8 cellular contexts compared by ENCODE assay signal in the genomic region with DNA sequence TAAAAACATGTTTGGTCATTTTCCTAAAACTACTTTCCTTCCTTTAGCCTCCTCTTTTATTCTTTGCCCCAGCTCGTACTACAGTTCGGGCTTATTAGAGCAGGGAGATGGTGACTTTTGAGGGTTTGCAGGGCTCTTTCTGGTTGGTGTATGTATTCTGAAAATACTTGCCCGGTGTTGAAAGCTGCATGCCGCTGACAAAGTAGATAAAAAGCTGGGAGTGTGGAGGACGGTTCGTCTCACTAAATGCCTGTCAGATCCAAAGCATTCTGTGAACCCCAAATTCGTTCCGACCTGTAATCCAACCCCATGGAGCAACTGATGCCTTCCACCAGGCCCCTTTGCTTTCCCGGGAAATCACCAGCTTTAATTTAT. TPM values are rescaled to one million over a fixed set of nuclear protein-coding genes. Genes with fewer than 3 reads are reported as not detected.
DNase-seq lines count a peak whose midpoint lies in the region; ATAC-seq, FAIRE-seq and TF ChIP-seq lines count a peak whose summit lies in the region.

No MANE protein-coding gene starts in this region.

- no peak for FAIRE-seq in astrocyte (lab: Jason Lieb, UNC)

- peak overlapping the region; percentile 96 for H2AFZ ChIP-seq in astrocyte (ENCODE audit: low read depth, low read length)

- peak overlapping the region; percentile 89 for H3K4me3 Mint-ChIP-seq in activated naive CD4-positive, alpha-beta T cell treated with anti-CD3 and anti-CD28 coated beads, Interleukin-2, amount 50 U/mL, for 24 hours
- peak overlapping the region; percentile 90 for H3K4me3 Mint-ChIP-seq in astrocyte (ENCODE audit: unreplicated experiment)

- H3K4me3 ChIP-seq in astrocyte (ENCODE audit: insufficient read depth, low read depth, low read length) (peak overlapping the region; percentile 74), liver (ENCODE audit: low read depth in 1 of 3, low read length in 3 of 3) (peak overlapping the region; percentile 31 to 71 (median 67)), upper lobe of left lung (peak overlapping the region; percentile 55 to 66 (median 60))

- ATAC-seq in upper lobe of left lung (ENCODE audit: low FRiP score in 2 of 2) (peak in 1 of 2 donors; percentile 37), HG03135 (IDR thresholded peaks at IDR 0.05; ENCODE audit: unreplicated experiment) (no peak)

- H3K4me1 Mint-ChIP-seq in activated naive CD4-positive, alpha-beta T cell treated with anti-CD3 and anti-CD28 coated beads, Interleukin-2, amount 50 U/mL, for 24 hours, result peaks cover 36% of the 10 kb centered on the region
- H3K4me1 Mint-ChIP-seq in astrocyte (ENCODE audit: low read depth, unreplicated experiment), result peaks cover 24% of the 10 kb centered on the region

- peak overlapping the region; percentile 88 for H3K9ac ChIP-seq in astrocyte (ENCODE audit: low read length)
- peak overlapping the region; percentile 77 to 92 for H3K9ac ChIP-seq in liver (ENCODE audit: low read depth in 1 of 2, low read length in 2 of 2)

- no peak for TF ChIP-seq POLR2A in upper lobe of left lung (IDR thresholded peaks at IDR 0.05)

- H3K9me3 ChIP-seq in astrocyte (ENCODE audit: insufficient read depth, low read depth, low read length) (no peaks in the 10 kb centered on the region), liver (ENCODE audit: control insufficient read depth in 4 of 4, low read length in 3 of 4) (no peaks in the 10 kb centered on the region), upper lobe of left lung (no peaks in the 10 kb centered on the region)

- no peak for DNase-seq in activated naive CD4-positive, alpha-beta T cell treated with Interleukin-2 at 50 U/mL for 16 hours
- DNase-seq in astrocyte (ENCODE audit: low read depth), result no peak
- DNase-seq in upper lobe of left lung, result no peak
- DNase-seq in activated CD8-positive, alpha-beta memory T cell treated with anti-CD3 and anti-CD28 coated beads, Interleukin-2, amount 50 U/mL, for 4 hours, result no peak
- no peak for DNase-seq in SKM-1 treated with dmso at 0.1 percent for 144 hours (lab: John Stamatoyannopoulos, UW; ENCODE audit: unreplicated experiment)

- no peaks in the 10 kb centered on the region for H3K27me3 Mint-ChIP-seq in activated naive CD4-positive, alpha-beta T cell treated with anti-CD3 and anti-CD28 coated beads, Interleukin-2, amount 50 U/mL, for 24 hours
- no peaks in the 10 kb centered on the region for H3K27me3 Mint-ChIP-seq in astrocyte (ENCODE audit: low read depth, unreplicated experiment)

- peak overlapping the region; percentile 92 for H3K4me2 ChIP-seq in astrocyte (ENCODE audit: low read length)

- H3K36me3 ChIP-seq in astrocyte (ENCODE audit: insufficient read depth, low read length) (no peaks in the 10 kb centered on the region), liver (ENCODE audit: control insufficient read depth in 4 of 4, insufficient read depth in 3 of 4, low read depth in 1 of 4, low read length in 3 of 4) (no peaks in the 10 kb centered on the region), upper lobe of left lung (no peaks in the 10 kb centered on the region)

- H3K79me2 ChIP-seq in astrocyte (ENCODE audit: insufficient read depth, low read length), result peaks cover 40% of the 10 kb centered on the region

- TF ChIP-seq CTCF in astrocyte (IDR thresholded peaks at IDR 0.05; ENCODE audit: insufficient read depth, low read depth, low read length), result no peak
- no peak for TF ChIP-seq CTCF in liver (IDR thresholded peaks at IDR 0.05; ENCODE audit: low read depth, low read length, missing input control)
- no peak for TF ChIP-seq CTCF in upper lobe of left lung (IDR thresholded peaks at IDR 0.05)

- 15% methylated on average over 9 of the region's 9 CpGs for WGBS in liver
- 31% methylated on average over 8 to 9 of the region's 9 CpGs for WGBS in upper lobe of left lung, 2 donors

- TF ChIP-seq RAD21 in liver (IDR thresholded peaks at IDR 0.05), result no peak

- peaks cover 22% of the 10 kb centered on the region for H4K20me1 ChIP-seq in astrocyte (ENCODE audit: insufficient read depth, low read length)

- H3K36me3 Mint-ChIP-seq in activated naive CD4-positive, alpha-beta T cell treated with anti-CD3 and anti-CD28 coated beads, Interleukin-2, amount 50 U/mL, for 24 hours, result no peaks in the 10 kb centered on the region
- H3K36me3 Mint-ChIP-seq in astrocyte (ENCODE audit: low read depth, unreplicated experiment), result peaks cover 2% of the 10 kb centered on the region

- no peak overlapping the region for H3K27ac Mint-ChIP-seq in activated naive CD4-positive, alpha-beta T cell treated with anti-CD3 and anti-CD28 coated beads, Interleukin-2, amount 50 U/mL, for 24 hours
- peak overlapping the region; percentile 84 for H3K27ac Mint-ChIP-seq in astrocyte (ENCODE audit: unreplicated experiment)

- TF ChIP-seq EP300 in upper lobe of left lung (IDR thresholded peaks at IDR 0.05), result no peak

- H3K27ac ChIP-seq in astrocyte (ENCODE audit: low read depth, low read length) (peak overlapping the region; percentile 82), liver (ENCODE audit: low read depth in 1 of 2, low read length in 2 of 2) (peak overlapping the region; percentile 90 to 91), upper lobe of left lung (peak overlapping the region; percentile 76 to 91 (median 88))

- H3K9me3 Mint-ChIP-seq in activated naive CD4-positive, alpha-beta T cell treated with anti-CD3 and anti-CD28 coated beads, Interleukin-2, amount 50 U/mL, for 24 hours, result no peaks in the 10 kb centered on the region
- H3K9me3 Mint-ChIP-seq in astrocyte (ENCODE audit: unreplicated experiment), result no peaks in the 10 kb centered on the region

- H3K27me3 ChIP-seq in astrocyte (ENCODE audit: insufficient read depth, low read length), result no peaks in the 10 kb centered on the region
- H3K27me3 ChIP-seq in liver (ENCODE audit: control insufficient read depth in 4 of 4, insufficient read depth in 4 of 4, low read length in 3 of 4), result no peaks in the 10 kb centered on the region
- no peaks in the 10 kb centered on the region for H3K27me3 ChIP-seq in upper lobe of left lung

- H3K4me1 ChIP-seq in astrocyte (ENCODE audit: insufficient read depth, low read length), result peaks cover 15% of the 10 kb centered on the region
- peaks cover 2 to 14% (median 11%) of the 10 kb centered on the region in 4 donors for H3K4me1 ChIP-seq in liver (ENCODE audit: control insufficient read depth in 4 of 4, insufficient read depth in 4 of 4, low read length in 3 of 4)
- H3K4me1 ChIP-seq in upper lobe of left lung, result peaks cover 0 to 20% (median 13%) of the 10 kb centered on the region in 4 donors

TF ChIP-seq in liver, 16 proteins besides CTCF, POLR2A, EP300 and RAD21 (continues in another document):
- TF ChIP-seq HNF4A (conservative IDR thresholded peaks at IDR 0.05), result no peak
- no peak for TF ChIP-seq GABPA (IDR thresholded peaks at IDR 0.05 in 1 of 2, conservative IDR thresholded peaks at IDR 0.05 in 1 of 2)
- TF ChIP-seq NR2F2 (IDR thresholded peaks at IDR 0.05), result no peak
- TF ChIP-seq, protein P1, sequence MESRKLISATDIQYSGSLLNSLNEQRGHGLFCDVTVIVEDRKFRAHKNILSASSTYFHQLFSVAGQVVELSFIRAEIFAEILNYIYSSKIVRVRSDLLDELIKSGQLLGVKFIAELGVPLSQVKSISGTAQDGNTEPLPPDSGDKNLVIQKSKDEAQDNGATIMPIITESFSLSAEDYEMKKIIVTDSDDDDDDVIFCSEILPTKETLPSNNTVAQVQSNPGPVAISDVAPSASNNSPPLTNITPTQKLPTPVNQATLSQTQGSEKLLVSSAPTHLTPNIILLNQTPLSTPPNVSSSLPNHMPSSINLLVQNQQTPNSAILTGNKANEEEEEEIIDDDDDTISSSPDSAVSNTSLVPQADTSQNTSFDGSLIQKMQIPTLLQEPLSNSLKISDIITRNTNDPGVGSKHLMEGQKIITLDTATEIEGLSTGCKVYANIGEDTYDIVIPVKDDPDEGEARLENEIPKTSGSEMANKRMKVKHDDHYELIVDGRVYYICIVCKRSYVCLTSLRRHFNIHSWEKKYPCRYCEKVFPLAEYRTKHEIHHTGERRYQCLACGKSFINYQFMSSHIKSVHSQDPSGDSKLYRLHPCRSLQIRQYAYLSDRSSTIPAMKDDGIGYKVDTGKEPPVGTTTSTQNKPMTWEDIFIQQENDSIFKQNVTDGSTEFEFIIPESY (IDR thresholded peaks at IDR 0.05), result no peak
- TF ChIP-seq, protein P2, sequence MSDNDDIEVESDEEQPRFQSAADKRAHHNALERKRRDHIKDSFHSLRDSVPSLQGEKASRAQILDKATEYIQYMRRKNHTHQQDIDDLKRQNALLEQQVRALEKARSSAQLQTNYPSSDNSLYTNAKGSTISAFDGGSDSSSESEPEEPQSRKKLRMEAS (IDR thresholded peaks at IDR 0.05), result no peak
- TF ChIP-seq SP1 (IDR thresholded peaks at IDR 0.05), result no peak
- no peak for TF ChIP-seq TAF1 (conservative IDR thresholded peaks at IDR 0.05)
- TF ChIP-seq, protein P3, sequence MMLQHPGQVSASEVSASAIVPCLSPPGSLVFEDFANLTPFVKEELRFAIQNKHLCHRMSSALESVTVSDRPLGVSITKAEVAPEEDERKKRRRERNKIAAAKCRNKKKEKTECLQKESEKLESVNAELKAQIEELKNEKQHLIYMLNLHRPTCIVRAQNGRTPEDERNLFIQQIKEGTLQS (IDR thresholded peaks at IDR 0.05), result no peak
- TF ChIP-seq, protein P4, sequence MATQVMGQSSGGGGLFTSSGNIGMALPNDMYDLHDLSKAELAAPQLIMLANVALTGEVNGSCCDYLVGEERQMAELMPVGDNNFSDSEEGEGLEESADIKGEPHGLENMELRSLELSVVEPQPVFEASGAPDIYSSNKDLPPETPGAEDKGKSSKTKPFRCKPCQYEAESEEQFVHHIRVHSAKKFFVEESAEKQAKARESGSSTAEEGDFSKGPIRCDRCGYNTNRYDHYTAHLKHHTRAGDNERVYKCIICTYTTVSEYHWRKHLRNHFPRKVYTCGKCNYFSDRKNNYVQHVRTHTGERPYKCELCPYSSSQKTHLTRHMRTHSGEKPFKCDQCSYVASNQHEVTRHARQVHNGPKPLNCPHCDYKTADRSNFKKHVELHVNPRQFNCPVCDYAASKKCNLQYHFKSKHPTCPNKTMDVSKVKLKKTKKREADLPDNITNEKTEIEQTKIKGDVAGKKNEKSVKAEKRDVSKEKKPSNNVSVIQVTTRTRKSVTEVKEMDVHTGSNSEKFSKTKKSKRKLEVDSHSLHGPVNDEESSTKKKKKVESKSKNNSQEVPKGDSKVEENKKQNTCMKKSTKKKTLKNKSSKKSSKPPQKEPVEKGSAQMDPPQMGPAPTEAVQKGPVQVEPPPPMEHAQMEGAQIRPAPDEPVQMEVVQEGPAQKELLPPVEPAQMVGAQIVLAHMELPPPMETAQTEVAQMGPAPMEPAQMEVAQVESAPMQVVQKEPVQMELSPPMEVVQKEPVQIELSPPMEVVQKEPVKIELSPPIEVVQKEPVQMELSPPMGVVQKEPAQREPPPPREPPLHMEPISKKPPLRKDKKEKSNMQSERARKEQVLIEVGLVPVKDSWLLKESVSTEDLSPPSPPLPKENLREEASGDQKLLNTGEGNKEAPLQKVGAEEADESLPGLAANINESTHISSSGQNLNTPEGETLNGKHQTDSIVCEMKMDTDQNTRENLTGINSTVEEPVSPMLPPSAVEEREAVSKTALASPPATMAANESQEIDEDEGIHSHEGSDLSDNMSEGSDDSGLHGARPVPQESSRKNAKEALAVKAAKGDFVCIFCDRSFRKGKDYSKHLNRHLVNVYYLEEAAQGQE (IDR thresholded peaks at IDR 0.05), result no peak
- TF ChIP-seq JUND (IDR thresholded peaks at IDR 0.05), result no peak

RNA-seq across cellular contexts. Expression of a gene that starts 19.2 kb away (rescaled TPM):
- total RNA-seq in astrocyte, result 46.4 and 51.8 TPM in 2 replicates
- total RNA-seq in liver, result 10 to 100 TPM; 13.4 to 15.5 TPM
- polyA plus RNA-seq in liver, result 1 to 10 TPM; 3.4 to 4.4 TPM
- 10 to 100 TPM; 17.6 to 45.1 (median 30.2) TPM for total RNA-seq in upper lobe of left lung
